Comparison of ENCODE assay signal across 7 cellular contexts in the genomic region with DNA sequence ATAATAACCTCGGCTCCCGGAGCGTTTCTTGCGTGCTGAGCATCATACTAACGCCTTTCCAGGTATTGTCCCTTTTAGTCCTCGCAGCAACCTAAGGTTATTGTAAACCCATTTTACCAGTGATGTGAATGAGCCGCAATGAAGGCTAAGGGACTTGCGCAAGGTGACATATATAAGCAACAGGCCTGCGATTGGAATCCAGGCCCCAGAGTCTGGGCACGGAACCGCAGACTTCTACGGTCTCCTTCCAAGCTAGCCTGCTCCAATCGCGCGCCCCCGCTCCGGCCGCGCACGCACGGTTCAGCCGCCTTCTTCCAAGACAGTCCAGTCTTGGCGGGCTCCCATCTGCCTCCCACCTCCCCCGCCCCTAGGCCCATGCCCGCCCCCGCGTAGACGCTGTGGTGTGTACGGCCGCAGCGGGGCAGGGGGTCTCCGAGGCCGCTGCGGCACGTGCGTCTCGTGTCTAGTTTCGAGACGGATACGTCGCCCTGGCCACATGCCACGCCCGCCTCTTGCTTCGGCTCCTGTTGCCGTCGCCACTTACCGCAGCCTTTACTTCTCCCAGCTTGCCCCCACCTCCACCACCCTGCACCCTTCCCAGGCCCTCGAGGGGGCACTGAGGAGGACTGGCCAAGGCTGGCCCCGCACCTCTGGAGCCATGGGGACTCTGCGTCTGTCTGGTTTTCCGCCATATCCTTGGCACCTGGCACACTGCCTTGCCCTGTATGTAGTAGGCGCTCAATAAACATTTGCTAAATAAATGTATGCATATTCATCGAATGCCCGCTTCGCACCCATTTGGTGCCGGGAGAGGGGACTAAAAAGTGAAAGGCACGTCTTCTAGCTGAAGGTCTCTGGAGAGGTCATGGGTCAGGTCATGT. TPM values are rescaled to one million over a fixed set of nuclear protein-coding genes. Genes with fewer than 3 reads are reported as not detected.
DNase-seq lines count a peak whose midpoint lies in the region; ATAC-seq and TF ChIP-seq lines count a peak whose summit lies in the region.

No MANE protein-coding gene starts in this region.

- H3K4me3 ChIP-seq in astrocyte of the cerebellum (ENCODE audit: low read depth, low read length) (peak overlapping the region; percentile 67), iPS-15b (ENCODE audit: low read depth, low read length) (peak overlapping the region; percentile 68), skeletal muscle satellite cell (ENCODE audit: low read length) (peak overlapping the region; percentile 91)

- peaks cover 56% of the 10 kb centered on the region for H3K27me3 ChIP-seq in iPS-15b (ENCODE audit: control insufficient read depth, insufficient read depth, low read length)
- no peaks in the 10 kb centered on the region for H3K27me3 ChIP-seq in skeletal muscle satellite cell (ENCODE audit: control insufficient read depth, insufficient read depth, low read length)

- H3K4me1 ChIP-seq in iPS-15b (ENCODE audit: control insufficient read depth, insufficient read depth, low read length): peaks cover 8% of the 10 kb centered on the region
- peaks cover 8% of the 10 kb centered on the region for H3K4me1 ChIP-seq in skeletal muscle satellite cell (ENCODE audit: control insufficient read depth, insufficient read depth, low read length)

- TF ChIP-seq CTCF in astrocyte of the cerebellum (IDR thresholded peaks at IDR 0.05; ENCODE audit: low read depth, low read length, missing control alignments): no peak

- ATAC-seq in GM18511 (IDR thresholded peaks at IDR 0.05; ENCODE audit: unreplicated experiment): peak; percentile 6

- in situ Hi-C loops in astrocyte of the cerebellum (cut with HindIII; ENCODE audit: low sequenced_read_pairs): no loop called here

- DNase-seq in NCI-H748 (lab: John Stamatoyannopoulos, UW; ENCODE audit: unreplicated experiment) (peak; percentile 84), astrocyte of the cerebellum (ENCODE audit: low read depth) (no peak), LoVo (ENCODE audit: low spot score) (no peak)
- DNase-seq in effector CD4-positive, alpha-beta T cell: no peak

- H3K9me3 ChIP-seq in iPS-15b (ENCODE audit: control insufficient read depth, insufficient read depth, low read length) (no peaks in the 10 kb centered on the region), skeletal muscle satellite cell (replicated peaks; ENCODE audit: low read length) (no peaks in the 10 kb centered on the region)

- peak overlapping the region; percentile 92 for H3K4me2 ChIP-seq in skeletal muscle satellite cell (ENCODE audit: low read length)

- H3K36me3 ChIP-seq in iPS-15b (ENCODE audit: control insufficient read depth, insufficient read depth, low read length) (no peaks in the 10 kb centered on the region), skeletal muscle satellite cell (ENCODE audit: insufficient read depth, low read length) (no peaks in the 10 kb centered on the region)

- H3K9ac ChIP-seq in iPS-15b (ENCODE audit: low read depth, low read length): no peak overlapping the region
- H3K9ac ChIP-seq in skeletal muscle satellite cell (ENCODE audit: low read depth, low read length): peak overlapping the region; percentile 51

RNA-seq across cellular contexts. Expression of gene GFOD1, which starts 0.9 kb away (rescaled TPM):
- total RNA-seq in skeletal muscle satellite cell (2012; rRNA removed): 3.5 TPM in 2 replicates
